In the genomic region with DNA sequence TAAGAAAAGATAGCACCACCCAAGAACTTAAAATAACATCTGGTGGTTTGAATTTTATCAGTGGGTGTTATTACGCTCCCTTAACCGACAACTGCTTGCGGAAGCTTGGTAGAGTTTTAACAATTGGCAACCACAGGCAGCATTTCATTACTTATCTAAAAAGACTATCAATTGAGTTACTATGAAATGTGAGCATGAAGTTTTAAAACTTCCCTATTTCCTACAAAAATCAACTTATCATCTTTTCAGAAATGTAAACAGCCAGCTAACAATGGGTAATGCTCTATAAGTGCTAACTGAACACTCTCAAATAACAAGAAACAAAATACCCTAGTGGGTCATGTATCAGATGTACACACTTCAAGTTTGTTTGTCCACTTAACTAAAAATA, we compare ENCODE assay signal across 10 cellular contexts.
DNase-seq lines count a peak whose midpoint lies in the region; ATAC-seq, FAIRE-seq and TF ChIP-seq lines count a peak whose summit lies in the region.
"Had no signal": no experiment of that assay in that cellular context is flagged by ENCODE, and none has a peak within 500 bp of the region (broad histone marks: within the 10 kb centered on the region; RNA-seq: fewer than 3 reads in every experiment).

No MANE protein-coding gene starts in this region.

- peaks cover 26% of the 10 kb centered on the region for H3K4me1 Mint-ChIP-seq in CD14-positive monocyte

- in situ Hi-C loops in K562 (cut with MboI) = no loop called here

- H3K9me1 ChIP-seq in K562 (ENCODE audit: control insufficient read depth, insufficient read depth, low read length) = peaks cover 5% of the 10 kb centered on the region

- peak overlapping the region; percentile 94 for H3K4me2 ChIP-seq in Loucy (ENCODE audit: low read depth, low read length, poor library complexity, severe bottlenecking)
- H3K4me2 ChIP-seq in K562 (ENCODE audit: insufficient read depth, low read length) = peak overlapping the region; percentile 73

- ATAC-seq in GM19035 (IDR thresholded peaks at IDR 0.05; ENCODE audit: unreplicated experiment) (peak; percentile 35), K562 (peak; percentile 18)

- intact Hi-C loops in K562 (cut with micrococcal nuclease) (no loop called here), ascending aorta (cut with DNase I) (no loop called here), CD14-positive monocyte (cut with micrococcal nuclease) (no loop called here)

- H3K27ac ChIP-seq in K562 (ENCODE audit: extremely low read depth, low read depth, low read length) = peak overlapping the region; percentile 62
- H3K27ac ChIP-seq in ascending aorta = no peak overlapping the region
- H3K27ac ChIP-seq: neutrophil had no signal

- no peak for TF ChIP-seq RAD21 in K562 (CRISPR knock-in tag; conservative IDR thresholded peaks at IDR 0.05 in 1 of 2, IDR thresholded peaks at IDR 0.05 in 1 of 2)

- DNase-seq in DMS53 (lab: John Stamatoyannopoulos, UW) (peak; percentile 85), K562 (ENCODE audit: extremely low read depth in 1 of 4, low spot score in 3 of 4) (peak in 2 of 4 experiments; percentile 34 to 62), ascending aorta (ENCODE audit: low spot score in 2 of 2) (no peak), CD14-positive monocyte (ENCODE audit: low spot score) (no peak), HPDE6-E6E7 (ENCODE audit: extremely low spot score) (no peak)
- DNase-seq in effector CD8-positive, alpha-beta T cell (lab: John Stamatoyannopoulos, UW) = no peak
- DNase-seq: activated CD8-positive, alpha-beta memory T cell treated with anti-CD3 and anti-CD28 coated beads for 24 hours had no signal

- H3K9me3 ChIP-seq in Loucy (ENCODE audit: insufficient read depth, low read depth, low read length) (no peaks in the 10 kb centered on the region), K562 (replicated peaks; ENCODE audit: control insufficient read depth, insufficient read depth, low read depth, low read length) (no peaks in the 10 kb centered on the region), ascending aorta (no peaks in the 10 kb centered on the region)
- H3K9me3 ChIP-seq: neutrophil had no signal

- H3K4me3 ChIP-seq in Loucy (ENCODE audit: low read length, poor library complexity, severe bottlenecking) = peak overlapping the region; percentile 70
- H3K4me3 ChIP-seq in K562 = no peak overlapping the region
- H3K4me3 ChIP-seq in ascending aorta = no peak overlapping the region

- H3K27me3 ChIP-seq in Loucy (ENCODE audit: insufficient read depth, low read length, poor library complexity, severe bottlenecking) (no peaks in the 10 kb centered on the region), K562 (ENCODE audit: control insufficient read depth in 2 of 2, insufficient read depth in 2 of 2, low read length in 2 of 2) (no peaks in the 10 kb centered on the region), ascending aorta (no peaks in the 10 kb centered on the region)
- H3K27me3 ChIP-seq: neutrophil had no signal

- H3K27me3 Mint-ChIP-seq in CD14-positive monocyte (ENCODE audit: low read depth in 3 of 3) = peaks cover 0 to 2% (median 2%) of the 10 kb centered on the region in 3 donors

- peaks cover 25% of the 10 kb centered on the region for H3F3A ChIP-seq in Loucy (ENCODE audit: low read depth)

- no TSS peak for BruUV-seq in K562 (replicated peaks; lab: Mats Ljungman, UMichigan)

- H3K4me3 Mint-ChIP-seq in CD14-positive monocyte = no peak overlapping the region

- TF ChIP-seq CTCF in Loucy (conservative IDR thresholded peaks at IDR 0.05; ENCODE audit: low read length) (no peak), K562 (IDR thresholded peaks at IDR 0.05 in 2 of 3, conservative IDR thresholded peaks at IDR 0.05 in 1 of 3; ENCODE audit: insufficient read depth in 2 of 3, low read depth in 1 of 3, low read length in 3 of 3) (no peak), ascending aorta (IDR thresholded peaks at IDR 0.05) (no peak), CD14-positive monocyte (IDR thresholded peaks at IDR 0.05) (no peak)

- H3K4me1 ChIP-seq in Loucy (ENCODE audit: insufficient read depth, low read length, poor library complexity, severe bottlenecking) = peaks cover 94% of the 10 kb centered on the region
- peaks cover 43 to 78% of the 10 kb centered on the region in 2 experiments for H3K4me1 ChIP-seq in K562 (replicated peaks in 1 of 2; ENCODE audit: control insufficient read depth in 2 of 2, insufficient read depth in 2 of 2, low read length in 2 of 2)
- H3K4me1 ChIP-seq in ascending aorta = no peaks in the 10 kb centered on the region

- H3K9ac ChIP-seq in Loucy (ENCODE audit: low read depth, low read length, poor library complexity, severe bottlenecking) = peak overlapping the region; percentile 84
- peak overlapping the region in 1 of 2 experiments; percentile 28; a peak in 2 of 4 replicates for H3K9ac ChIP-seq in K562 (ENCODE audit: insufficient read depth in 1 of 2, low read depth in 2 of 2, low read length in 2 of 2)

- no peaks in the 10 kb centered on the region for H3K9me2 ChIP-seq in Loucy (replicated peaks; ENCODE audit: low read depth, low read length)

- 2% methylated on average over 3 of the region's 3 CpGs for WGBS in K562 (ENCODE audit: insufficient coverage, low coverage, missing lambda C conversion rate)

- no peaks in the 10 kb centered on the region for H3K36me3 Mint-ChIP-seq in CD14-positive monocyte

- H3K9me3 Mint-ChIP-seq in CD14-positive monocyte = no peaks in the 10 kb centered on the region

- POLR2A ChIA-PET in K562 (lab: Yijun Ruan, JAX) = interaction anchor here (0.6 to 2.2 kb wide), 8 partner anchors 10 to 214 kb away, joined by 3 to 6 read pairs (median 4); partner anchors contain the start of gene CYCS

- peak; percentile 89 for TF ChIP-seq EP300 in K562 (IDR thresholded peaks at IDR 0.05; ENCODE audit: low read length)

- no peak for TF ChIP-seq POLR2A in K562 (conservative IDR thresholded peaks at IDR 0.05)

- H2AFZ ChIP-seq in Loucy (ENCODE audit: low read length) (no peak overlapping the region), K562 (ENCODE audit: low read depth, low read length) (no peak overlapping the region)

- H3K79me2 ChIP-seq in Loucy (ENCODE audit: insufficient read depth, low read length) = peaks cover 86% of the 10 kb centered on the region
- peaks cover 97% of the 10 kb centered on the region for H3K79me2 ChIP-seq in K562 (ENCODE audit: control insufficient read depth, insufficient read depth, low read length)

- FAIRE-seq in K562 (lab: Jason Lieb, UNC) = peak; percentile 73

- no peaks in the 10 kb centered on the region for H3K36me3 ChIP-seq in Loucy (ENCODE audit: insufficient read depth, low read length)
- H3K36me3 ChIP-seq in K562 (ENCODE audit: control insufficient read depth, insufficient read depth, low read length) = peaks cover 2% of the 10 kb centered on the region; the same call in 1 of the 3 replicates
- no peaks in the 10 kb centered on the region for H3K36me3 ChIP-seq in ascending aorta
- H3K36me3 ChIP-seq: neutrophil had no signal

- H4K20me1 ChIP-seq in Loucy (ENCODE audit: insufficient read depth, low read length, poor library complexity, severe bottlenecking) (no peaks in the 10 kb centered on the region), K562 (replicated peaks; ENCODE audit: control insufficient read depth, insufficient read depth, low read length) (no peaks in the 10 kb centered on the region)

- CTCF ChIA-PET in K562 (lab: Yijun Ruan, JAX; ENCODE audit: low intra/inter-chr PET ratio) = no interaction called here

- no peak overlapping the region for H3K27ac Mint-ChIP-seq in CD14-positive monocyte

TF ChIP-seq in K562, 482 proteins besides CTCF, POLR2A, EP300 and RAD21 (continues in another document):
- TF ChIP-seq ETV5 (CRISPR knock-in tag; IDR thresholded peaks at IDR 0.05; ENCODE audit: low read depth) (0 out of 2 replicates have a peak, but pooled peaks have one; percentile 45), RFX7 (CRISPR knock-in tag; IDR thresholded peaks at IDR 0.05) (no peak), JUNB (CRISPR knock-in tag; conservative IDR thresholded peaks at IDR 0.05) (no peak), ZC3H8 (IDR thresholded peaks at IDR 0.05) (no peak), NR2C2 (CRISPR knock-in tag; IDR thresholded peaks at IDR 0.05) (no peak), NR2C2 (tag; IDR thresholded peaks at IDR 0.05) (peak; percentile 23; the same call in 1 of the 2 replicates), SRSF7 (optimal IDR thresholded peaks at IDR 0.05; ENCODE audit: low read depth, low read length) (no peak), EGR1 (conservative IDR thresholded peaks at IDR 0.05) (no peak), ARID3A (IDR thresholded peaks at IDR 0.05; ENCODE audit: borderline replicate concordance, low read depth, low read length) (peak; percentile 64; the same call in 1 of the 2 replicates), ZNF280B (CRISPR knock-in tag; IDR thresholded peaks at IDR 0.05) (no peak), KLF10 (CRISPR knock-in tag; IDR thresholded peaks at IDR 0.05) (no peak), ZNF444 (CRISPR knock-in tag; IDR thresholded peaks at IDR 0.05) (no peak)
